Comparison of ENCODE assay signal across 26 cellular contexts in the genomic region with DNA sequence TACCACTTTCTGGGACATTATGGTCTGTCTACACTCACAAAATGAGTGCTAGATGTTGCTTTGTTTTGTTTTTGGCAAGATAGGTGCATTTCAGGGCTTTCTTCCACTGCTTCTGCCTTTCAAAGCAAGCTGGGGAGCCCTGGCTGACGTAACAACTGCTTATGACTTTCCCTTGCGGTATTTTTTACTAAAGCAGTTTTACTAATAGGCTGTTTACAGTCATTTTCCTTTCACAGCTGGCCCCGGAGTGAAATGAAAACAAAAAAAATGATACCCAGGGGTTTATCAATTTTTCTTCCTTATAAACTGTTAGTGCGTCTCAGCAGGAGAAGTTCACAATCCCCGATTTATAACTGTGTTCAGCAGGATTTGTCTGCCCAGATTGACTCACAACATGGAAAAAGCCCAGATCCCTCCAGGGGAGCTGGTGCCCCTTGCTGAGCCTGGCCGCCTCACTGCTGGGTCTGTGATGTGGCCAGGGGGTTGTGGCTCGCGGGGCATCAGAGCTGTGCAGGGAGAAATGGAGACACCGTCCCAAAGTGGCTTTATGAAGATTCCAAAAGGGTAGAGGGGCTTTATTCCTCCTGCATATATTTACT.
DNase-seq lines count a peak whose midpoint lies in the region; ATAC-seq, FAIRE-seq and TF ChIP-seq lines count a peak whose summit lies in the region.
"Had no signal": no experiment of that assay in that cellular context is flagged by ENCODE, and none has a peak within 500 bp of the region (broad histone marks: within the 10 kb centered on the region; RNA-seq: fewer than 3 reads in every experiment).

No MANE protein-coding gene starts in this region.

- H4K20me1 ChIP-seq in HepG2 (ENCODE audit: insufficient read depth, low read length): no peaks in the 10 kb centered on the region
- H4K20me1 ChIP-seq: BLaER1 had no signal

- H3K9ac ChIP-seq in HepG2 (ENCODE audit: insufficient read depth, low read depth, low read length): no peak overlapping the region
- H3K9ac ChIP-seq: BLaER1 had no signal

- TF ChIP-seq EP300 in HepG2 (IDR thresholded peaks at IDR 0.05; ENCODE audit: low read depth in 2 of 2, low read length in 2 of 2): no peak
- no peak for TF ChIP-seq EP300 in HepG2 (CRISPR knock-in tag; IDR thresholded peaks at IDR 0.05; ENCODE audit: borderline replicate concordance)

- TF ChIP-seq POLR2A in HepG2 (IDR thresholded peaks at IDR 0.05; ENCODE audit: insufficient read depth in 1 of 2, low read depth in 2 of 2, low read length in 2 of 2): no peak

- no peaks in the 10 kb centered on the region for H3K36me3 ChIP-seq in BJ (ENCODE audit: control insufficient read depth, insufficient read depth, low read length)
- H3K36me3 ChIP-seq in HepG2 (replicated peaks in 1 of 2; ENCODE audit: control insufficient read depth in 1 of 2, insufficient read depth in 2 of 2, low read length in 2 of 2): no peaks in the 10 kb centered on the region
- H3K36me3 ChIP-seq: BLaER1, HAP-1, neutrophil, SJCRH30 had no signal

- no peak for TF ChIP-seq RAD21 in HepG2 (CRISPR knock-in tag; IDR thresholded peaks at IDR 0.05)

- H3K27ac ChIP-seq in HepG2 (ENCODE audit: extremely low read length, insufficient read depth, low read length): no peak overlapping the region
- H3K27ac ChIP-seq: BLaER1, neutrophil, SJCRH30 had no signal

- no peak for TF ChIP-seq CTCF in BJ (IDR thresholded peaks at IDR 0.05; ENCODE audit: insufficient read depth, low read depth, low read length)
- no peak for TF ChIP-seq CTCF in fibroblast of pulmonary artery (IDR thresholded peaks at IDR 0.05; ENCODE audit: low read length, missing control alignments)
- TF ChIP-seq CTCF in HepG2 (CRISPR knock-in tag; IDR thresholded peaks at IDR 0.05): no peak

- H3K4me3 ChIP-seq in BJ (ENCODE audit: low read depth, low read length) (no peak overlapping the region), fibroblast of pulmonary artery (replicated peaks; ENCODE audit: low read depth, low read length) (no peak overlapping the region), skeletal muscle cell (ENCODE audit: low read depth, low read length) (no peak overlapping the region), HepG2 (replicated peaks in 1 of 3; ENCODE audit: insufficient read depth in 1 of 3, low read depth in 2 of 3, low read length in 3 of 3) (no peak overlapping the region)
- H3K4me3 ChIP-seq: BLaER1, HAP-1, SJCRH30 had no signal

- DNase-seq in BJ (ENCODE audit: low read depth) (peak; percentile 23), T1000 (lab: John Stamatoyannopoulos, UW) (peak; percentile 55), fibroblast of pulmonary artery (ENCODE audit: low read depth) (peak; percentile 8), skeletal muscle cell (ENCODE audit: low read depth) (peak; percentile 44), HepG2 (ENCODE audit: low spot score) (no peak), NCI-H2171 treated with DMSO at 0.1 percent for 48 hours (lab: John Stamatoyannopoulos, UW) (no peak)
- DNase-seq: activated B cell treated with CpG ODN at 0.5 μM for 24 hours; activated CD4-positive, alpha-beta memory T cell treated with anti-CD3 and anti-CD28 coated beads, Interleukin-2, amount 10 ng/mL, durations not matched to agents 7 days and 5 days; activated naive CD4-positive, alpha-beta T cell treated with anti-CD3 and anti-CD28 coated beads, Interleukin-2, amount 10 ng/mL, durations not matched to agents 7 days and 5 days; activated T-cell treated with anti-CD3 and anti-CD28 coated beads, Interleukin-2, amount 50 U/mL, for 4 hours; aorta; GDM1; left ventricle myocardium superior; NCI-H1694; NCI-H2227 treated with DMSO at 0.1 percent for 48 hours; NCI-H82; SJCRH30; T-helper 2 cell had no signal

- no peaks in the 10 kb centered on the region for H3K79me2 ChIP-seq in HepG2 (ENCODE audit: insufficient read depth, low read length)

- CTCF ChIA-PET in BJ (lab: Yijun Ruan, JAX): interaction anchor here (0.8 to 1.2 kb wide), 2 partner anchors 191 to 449 kb away, joined by 3 read pairs; no protein-coding TSS in a partner anchor
- CTCF ChIA-PET in HepG2 (lab: Yijun Ruan, JAX; ENCODE audit: low intra/inter-chr PET ratio, low total read pairs): no interaction called here

- H3K27me3 ChIP-seq in BJ (ENCODE audit: control insufficient read depth, insufficient read depth, low read length): no peaks in the 10 kb centered on the region
- H3K27me3 ChIP-seq in HepG2 (ENCODE audit: control insufficient read depth in 1 of 2, insufficient read depth in 2 of 2, low read length in 2 of 2): no peaks in the 10 kb centered on the region
- H3K27me3 ChIP-seq: BLaER1, neutrophil, SJCRH30 had no signal

- no peaks in the 10 kb centered on the region for H3K9me3 ChIP-seq in HepG2 (ENCODE audit: low read length)
- H3K9me3 ChIP-seq: HAP-1, neutrophil, SJCRH30 had no signal

- no TSS peak for BruUV-seq in HepG2 (replicated peaks; lab: Mats Ljungman, UMichigan)

- H3K4me1 ChIP-seq in HepG2 (ENCODE audit: insufficient read depth, low read length): no peaks in the 10 kb centered on the region
- H3K4me1 ChIP-seq: BLaER1, HAP-1, SJCRH30 had no signal

- H2AFZ ChIP-seq in HepG2 (ENCODE audit: low read length): no peak overlapping the region

- ATAC-seq in HG03378 (IDR thresholded peaks at IDR 0.05; ENCODE audit: unreplicated experiment) (no peak), HG03520 (IDR thresholded peaks at IDR 0.05; ENCODE audit: unreplicated experiment) (no peak), HepG2 (no peak)
- ATAC-seq: activated T-cell treated with anti-CD3 and anti-CD28 coated beads, Interleukin-2, amount 50 U/mL, for 4 hours; left ventricle myocardium superior; stimulated activated memory B cell treated with anti-CD40 and anti-IgM and Interleukin-4, amounts not matched to agents 10 μg/mL and 1 μg/mL and 100 μg/mL, for 72 hours had no signal

- 54% methylated on average over 9 of the region's 9 CpGs for WGBS in HepG2 (ENCODE audit: low lambda C conversion rate)

- no peak overlapping the region for H3K4me2 ChIP-seq in HepG2 (ENCODE audit: low read depth, low read length)
- H3K4me2 ChIP-seq: BLaER1 had no signal

- intact Hi-C loops in HepG2 (cut with micrococcal nuclease; ENCODE audit: unreplicated experiment): no loop called here

- in situ Hi-C loops in HepG2 (cut with HindIII; ENCODE audit: extremely low pct_ligation_motif_present, low pct_unique_long_range_greater_than_20kb): no loop called here

- FAIRE-seq in HepG2 (lab: Jason Lieb, UNC): no peak
- FAIRE-seq: colon, endometrium had no signal

- POLR2A ChIA-PET in BJ (lab: Charles Lee) (no interaction called here), HepG2 (lab: Yijun Ruan, JAX) (no interaction called here)

TF ChIP-seq in HepG2, 621 proteins besides CTCF, POLR2A, EP300 and RAD21:
- no peak for TF ChIP-seq TEAD3 (CRISPR knock-in tag; optimal IDR thresholded peaks at IDR 0.05; ENCODE audit: borderline replicate concordance)

Comparison
In these comparisons a context has a peak if more than half of its experiments do, and no peak if none do; other contexts are left out.
1. DNase-seq: peak in BJ (single experiment), T1000 (single experiment), fibroblast of pulmonary artery (single experiment) and skeletal muscle cell (single experiment); none in HepG2 (single experiment) and NCI-H2171 treated with DMSO at 0.1 percent for 48 hours (single experiment).